Comparison of ENCODE assay signal across 1 cellular context in genomic region chr11:64251722-64251985, GRCh38.
TF ChIP-seq lines count a peak whose summit lies in the region.

No MANE protein-coding gene starts in this region.

TF ChIP-seq in endothelial cell of umbilical vein, 7 proteins besides CTCF, POLR2A, EP300 and RAD21:
- TF ChIP-seq GATA2 (IDR thresholded peaks at IDR 0.05; ENCODE audit: insufficient read depth, insufficient read length, low read depth, low read length), result no peak
- TF ChIP-seq MAX (IDR thresholded peaks at IDR 0.05; ENCODE audit: insufficient read depth, insufficient read length), result no peak
- TF ChIP-seq POLR2AphosphoS5 (IDR thresholded peaks at IDR 0.05; ENCODE audit: insufficient read depth, low read depth, low read length), result no peak
- TF ChIP-seq FOS (IDR thresholded peaks at IDR 0.05; ENCODE audit: borderline replicate concordance, insufficient read depth, low read length), result no peak
- TF ChIP-seq JUN (IDR thresholded peaks at IDR 0.05; ENCODE audit: borderline replicate concordance, insufficient read depth, insufficient read length, low read depth), result no peak
- TF ChIP-seq EZH2 (IDR thresholded peaks at IDR 0.05; ENCODE audit: borderline replicate concordance, low read depth, low read length, severe bottlenecking), result no peak
- TF ChIP-seq MYC (IDR thresholded peaks at IDR 0.05; ENCODE audit: low read depth, low read length), result no peak
